Comparison of ENCODE assay signal across 7 cellular contexts in the genomic region with DNA sequence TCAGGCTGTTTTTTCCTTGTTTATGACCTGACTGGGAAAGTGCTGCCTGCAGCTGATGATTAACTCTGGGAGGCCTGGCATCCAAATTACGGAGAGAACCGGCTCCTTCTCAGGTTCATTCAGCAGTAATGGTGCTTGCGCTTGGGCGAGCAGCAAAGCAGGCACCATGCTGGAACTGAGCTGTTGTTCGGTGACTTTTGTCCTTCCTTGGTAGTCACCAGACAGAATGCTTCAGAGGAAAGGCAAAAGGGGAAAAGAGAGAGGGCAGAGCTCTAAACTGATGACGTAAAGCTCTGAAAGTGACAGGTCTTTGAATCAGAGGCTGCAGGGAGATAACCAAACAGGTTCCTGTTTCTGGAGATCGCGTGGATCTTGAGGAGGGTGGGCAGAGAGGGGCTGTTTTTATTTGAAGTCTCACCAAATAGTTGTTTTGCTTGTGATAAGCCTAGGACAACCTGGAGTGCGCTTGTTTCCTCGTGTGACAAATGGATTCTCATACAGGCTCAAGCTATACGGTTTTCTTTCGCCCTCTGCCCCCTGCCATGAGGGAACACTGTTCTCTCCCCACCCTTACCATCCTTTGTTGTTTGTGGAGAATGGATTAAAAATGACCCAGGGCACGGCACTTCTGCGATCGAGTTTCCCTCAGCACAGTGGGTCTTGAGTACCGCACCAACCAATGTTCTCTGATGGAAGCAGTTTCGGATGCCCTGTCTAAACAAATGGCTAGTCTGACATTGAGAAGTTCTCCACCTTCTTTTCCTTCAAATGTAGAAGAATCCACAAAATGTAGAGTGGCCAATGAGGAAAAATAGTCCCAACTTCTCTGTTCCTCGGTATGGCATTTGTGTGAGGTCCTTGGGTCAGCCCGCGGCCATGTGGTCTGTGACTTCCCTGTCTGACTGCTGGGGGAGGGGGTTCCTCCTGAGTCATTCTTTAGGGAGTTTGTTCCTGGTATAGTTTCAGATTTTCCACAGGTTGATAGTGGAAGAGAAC. TPM values are rescaled to one million over a fixed set of nuclear protein-coding genes. Genes with fewer than 3 reads are reported as not detected.
A peak's percentile ranks its signal among the peaks of the same experiment; 100 is the strongest.
DNase-seq lines count a peak whose midpoint lies in the region; ATAC-seq and TF ChIP-seq lines count a peak whose summit lies in the region.

No MANE protein-coding gene starts in this region.

- H3K9ac ChIP-seq in PC-3 (ENCODE audit: low read length) (no peak overlapping the region), parathyroid adenoma (peak overlapping the region; percentile 8)

- no peaks in the 10 kb centered on the region for H3K27me3 ChIP-seq in PC-3 (ENCODE audit: low read length)
- no peaks in the 10 kb centered on the region for H3K27me3 ChIP-seq in parathyroid adenoma (ENCODE audit: control insufficient read depth, insufficient read depth, low read length)

- no peaks in the 10 kb centered on the region for H4K20me1 ChIP-seq in PC-3 (ENCODE audit: low read length)

- CTCF ChIA-PET in PC-3 (lab: Charles Lee): interaction anchor here (0.6 kb wide), 1 partner anchor 82 kb away, joined by 5 read pairs; no protein-coding TSS in a partner anchor

- H3K27ac ChIP-seq in PC-3 (ENCODE audit: low read length) (no peak overlapping the region), parathyroid adenoma (peak overlapping the region; percentile 100)

- peaks cover 10% of the 10 kb centered on the region; the same call in 1 of the 2 replicates for H3K4me1 ChIP-seq in PC-3 (ENCODE audit: insufficient read depth, low read length)
- peaks cover 24% of the 10 kb centered on the region for H3K4me1 ChIP-seq in parathyroid adenoma

- H3K4me2 ChIP-seq in PC-3 (ENCODE audit: low read length) (0 out of 2 replicates have a peak overlapping the region, but pooled peaks have one; percentile 94), parathyroid adenoma (ENCODE audit: low read length) (peak overlapping the region; percentile 78)

- TF ChIP-seq CTCF in PC-3 (conservative IDR thresholded peaks at IDR 0.05; ENCODE audit: low read depth, low read length): no peak
- no peak for TF ChIP-seq CTCF in epithelial cell of proximal tubule (conservative IDR thresholded peaks at IDR 0.05; ENCODE audit: low read depth, low read length)
- TF ChIP-seq CTCF in parathyroid adenoma (IDR thresholded peaks at IDR 0.05): no peak

- DNase-seq in PC-3 (no peak), epithelial cell of proximal tubule (ENCODE audit: low read depth) (peak; percentile 37), amniotic stem cell (lab: John Stamatoyannopoulos, UW) (no peak), COR-L47 (lab: John Stamatoyannopoulos, UW) (no peak)

- H2AFZ ChIP-seq in PC-3 (ENCODE audit: low read length) (no peak overlapping the region), parathyroid adenoma (peak overlapping the region; percentile 99)

- POLR2A ChIA-PET in PC-3 (lab: Charles Lee; ENCODE audit: unreplicated experiment): no interaction called here

- no peak overlapping the region for H3K4me3 ChIP-seq in PC-3 (ENCODE audit: low read length)
- H3K4me3 ChIP-seq in epithelial cell of proximal tubule (ENCODE audit: low read depth, low read length): peak overlapping the region; percentile 59
- H3K4me3 ChIP-seq in parathyroid adenoma (ENCODE audit: low read depth, low read length): no peak overlapping the region

- no peaks in the 10 kb centered on the region for H3F3A ChIP-seq in PC-3 (ENCODE audit: low read length, unreplicated experiment)

- no peaks in the 10 kb centered on the region for H3K9me3 ChIP-seq in PC-3 (ENCODE audit: low read length)
- H3K9me3 ChIP-seq in parathyroid adenoma (ENCODE audit: control insufficient read depth, low read length): no peaks in the 10 kb centered on the region

- H3K9me2 ChIP-seq in PC-3 (replicated peaks; ENCODE audit: low read length): no peaks in the 10 kb centered on the region

- H3K79me2 ChIP-seq in PC-3 (ENCODE audit: low read length): no peaks in the 10 kb centered on the region
- peaks cover 4% of the 10 kb centered on the region for H3K79me2 ChIP-seq in parathyroid adenoma

- H3K36me3 ChIP-seq in PC-3 (ENCODE audit: low read depth, low read length): no peaks in the 10 kb centered on the region
- no peaks in the 10 kb centered on the region for H3K36me3 ChIP-seq in parathyroid adenoma (ENCODE audit: control insufficient read depth, insufficient read depth, low read length)

- no TSS peak for BruUV-seq in PC-3 (replicated peaks; lab: Mats Ljungman, UMichigan)

- intact Hi-C loops in PC-3 (cut with micrococcal nuclease): loop anchor here (2.0 kb wide), 2 partner anchors 41 to 105 kb away; no protein-coding TSS in a partner anchor

- peak; percentile 34 for ATAC-seq in GM18867 (IDR thresholded peaks at IDR 0.05; ENCODE audit: unreplicated experiment)
- peak; percentile 31 for ATAC-seq in HG02798 (IDR thresholded peaks at IDR 0.05; ENCODE audit: poor library complexity, unreplicated experiment)
- ATAC-seq in PC-3: no peak

RNA-seq across cellular contexts. Expression of a gene that starts 1.3 kb away (rescaled TPM):
- total RNA-seq in PC-3 (2014; rRNA removed) (0.15 and 0.52 TPM in 2 replicates), epithelial cell of proximal tubule (0.36 and 1.1 TPM in 2 replicates)
